In the genomic region with DNA sequence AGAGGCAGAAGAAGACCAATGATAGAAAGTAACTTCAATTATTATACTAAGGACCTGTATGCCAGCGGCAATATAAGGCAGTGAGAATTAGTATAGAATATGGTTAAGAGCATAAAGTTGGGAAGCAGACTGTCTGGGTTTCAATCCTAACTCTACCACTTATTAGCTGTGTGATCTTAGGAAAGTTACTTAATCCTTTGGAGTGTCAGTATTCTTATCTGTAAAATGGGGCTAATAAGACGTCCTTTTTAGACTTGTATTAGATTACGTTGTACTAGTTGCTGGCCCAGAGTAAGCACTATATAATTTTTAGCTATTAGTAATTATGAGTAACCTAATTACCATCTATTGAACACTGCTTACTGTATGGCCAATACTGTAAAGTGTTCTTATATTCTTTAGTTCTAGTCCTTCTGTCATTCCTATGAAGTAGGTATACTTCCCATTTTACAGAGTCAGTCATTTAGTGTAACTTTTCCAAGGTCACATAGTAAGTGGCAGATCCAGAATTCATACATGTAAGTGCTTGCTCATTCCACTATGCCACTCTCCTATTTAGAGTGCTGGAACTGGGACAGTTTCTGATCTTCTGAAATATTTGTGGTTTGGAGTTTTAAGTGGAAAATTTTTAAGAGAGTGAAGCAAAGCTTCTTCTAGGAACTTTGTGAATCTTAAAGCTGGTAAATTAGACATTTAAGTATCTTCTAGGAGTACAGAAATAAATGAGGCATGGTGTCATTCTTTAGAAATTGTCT, we compare ENCODE assay signal across 1 cellular context.
TF ChIP-seq lines count a peak whose summit lies in the region.

No MANE protein-coding gene starts in this region.

TF ChIP-seq in IMR-90, 13 proteins besides CTCF, POLR2A, EP300 and RAD21:
- no peak for TF ChIP-seq NFE2L2 (IDR thresholded peaks at IDR 0.05; ENCODE audit: low read depth, low read length)
- TF ChIP-seq CEBPB (IDR thresholded peaks at IDR 0.05; ENCODE audit: low read depth, low read length), result no peak
- no peak for TF ChIP-seq MAZ (IDR thresholded peaks at IDR 0.05; ENCODE audit: borderline replicate concordance, low read depth, low read length)
- TF ChIP-seq, protein P1, sequence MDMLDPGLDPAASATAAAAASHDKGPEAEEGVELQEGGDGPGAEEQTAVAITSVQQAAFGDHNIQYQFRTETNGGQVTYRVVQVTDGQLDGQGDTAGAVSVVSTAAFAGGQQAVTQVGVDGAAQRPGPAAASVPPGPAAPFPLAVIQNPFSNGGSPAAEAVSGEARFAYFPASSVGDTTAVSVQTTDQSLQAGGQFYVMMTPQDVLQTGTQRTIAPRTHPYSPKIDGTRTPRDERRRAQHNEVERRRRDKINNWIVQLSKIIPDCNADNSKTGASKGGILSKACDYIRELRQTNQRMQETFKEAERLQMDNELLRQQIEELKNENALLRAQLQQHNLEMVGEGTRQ (IDR thresholded peaks at IDR 0.05; ENCODE audit: low read depth, low read length), result no peak
- no peak for TF ChIP-seq RCOR1 (IDR thresholded peaks at IDR 0.05; ENCODE audit: insufficient replicate concordance, low read length)
- no peak for TF ChIP-seq FOS (IDR thresholded peaks at IDR 0.05; ENCODE audit: low read depth, low read length)
- TF ChIP-seq MXI1 (IDR thresholded peaks at IDR 0.05; ENCODE audit: borderline replicate concordance, low read depth, low read length), result no peak
- no peak for TF ChIP-seq MAFK (IDR thresholded peaks at IDR 0.05; ENCODE audit: low read depth, low read length)
- no peak for TF ChIP-seq BHLHE40 (IDR thresholded peaks at IDR 0.05; ENCODE audit: low read depth, low read length)
- TF ChIP-seq, protein P2, sequence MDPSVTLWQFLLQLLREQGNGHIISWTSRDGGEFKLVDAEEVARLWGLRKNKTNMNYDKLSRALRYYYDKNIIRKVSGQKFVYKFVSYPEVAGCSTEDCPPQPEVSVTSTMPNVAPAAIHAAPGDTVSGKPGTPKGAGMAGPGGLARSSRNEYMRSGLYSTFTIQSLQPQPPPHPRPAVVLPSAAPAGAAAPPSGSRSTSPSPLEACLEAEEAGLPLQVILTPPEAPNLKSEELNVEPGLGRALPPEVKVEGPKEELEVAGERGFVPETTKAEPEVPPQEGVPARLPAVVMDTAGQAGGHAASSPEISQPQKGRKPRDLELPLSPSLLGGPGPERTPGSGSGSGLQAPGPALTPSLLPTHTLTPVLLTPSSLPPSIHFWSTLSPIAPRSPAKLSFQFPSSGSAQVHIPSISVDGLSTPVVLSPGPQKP (IDR thresholded peaks at IDR 0.05; ENCODE audit: borderline replicate concordance, low read depth, low read length), result no peak
- TF ChIP-seq CHD1 (IDR thresholded peaks at IDR 0.05; ENCODE audit: low read depth, low read length), result no peak
- TF ChIP-seq SMC3 (IDR thresholded peaks at IDR 0.05; ENCODE audit: low read depth, low read length), result no peak
- TF ChIP-seq RFX5 (IDR thresholded peaks at IDR 0.05; ENCODE audit: low read depth, low read length), result no peak
